ENCODE assay signal across 9 cellular contexts in genomic region chr3:30779686-30780287, GRCh38.
DNase-seq lines count a peak whose midpoint lies in the region; ATAC-seq and TF ChIP-seq lines count a peak whose summit lies in the region.
"Had no signal": no experiment of that assay in that cellular context is flagged by ENCODE, and none has a peak within 500 bp of the region (broad histone marks: within the 10 kb centered on the region; RNA-seq: fewer than 3 reads in every experiment).

No MANE protein-coding gene starts in this region.

- H3K9me3 ChIP-seq in OCI-LY7 (ENCODE audit: low read length) = no peaks in the 10 kb centered on the region

- no peaks in the 10 kb centered on the region for H3K9me2 ChIP-seq in OCI-LY7 (ENCODE audit: insufficient read depth, low read length)

- POLR2A ChIA-PET in OCI-LY7 (lab: Charles Lee) = no interaction called here

- H3K4me3 Mint-ChIP-seq in activated T-cell treated with anti-CD3 and anti-CD28 coated beads, Interleukin-2, amount 50 U/mL, for 4 hours = no peak overlapping the region
- H3K4me3 Mint-ChIP-seq: central memory CD8-positive, alpha-beta T cell had no signal

- H3K79me2 ChIP-seq in OCI-LY7 (ENCODE audit: insufficient read depth, low read depth, low read length) = no peaks in the 10 kb centered on the region

- no peak overlapping the region for H2AFZ ChIP-seq in OCI-LY7 (ENCODE audit: low read length)

- H3K27ac ChIP-seq in OCI-LY7 (ENCODE audit: low read depth, low read length, poor library complexity, severe bottlenecking) = no peak overlapping the region

- H3K4me2 ChIP-seq in OCI-LY7 (ENCODE audit: low read length) = no peak overlapping the region

- CTCF ChIA-PET in OCI-LY7 (lab: Charles Lee; ENCODE audit: unreplicated experiment) = no interaction called here

- no peak overlapping the region for H3K4me3 ChIP-seq in OCI-LY7 (ENCODE audit: low read depth, low read length, poor library complexity, severe bottlenecking)

- no peak for ATAC-seq in activated T-cell treated with anti-CD3 and anti-CD28 coated beads, Interleukin-2, amount 50 U/mL, for 4 hours
- ATAC-seq in GM18873 (IDR thresholded peaks at IDR 0.05; ENCODE audit: low FRiP score, unreplicated experiment) = no peak

- DNase-seq in stimulated activated CD4-positive, alpha-beta T cell treated with anti-CD3 and anti-CD28 coated beads, Interleukin-15, amount 100 ng/mL, for 24 hours = peak; percentile 16
- DNase-seq in stimulated activated CD4-positive, alpha-beta T cell treated with anti-CD3 and anti-CD28 coated beads, Interleukin-2, amount 100 ng/mL, for 24 hours = no peak
- DNase-seq in OCI-LY7 (ENCODE audit: low spot score) (peak; percentile 24), fibroblast of peridontal ligament (ENCODE audit: extremely low read depth) (peak; percentile 56), cerebellum (ENCODE audit: low spot score) (no peak), superior temporal gyrus (ENCODE audit: extremely low spot score) (no peak)
- DNase-seq in activated T-cell treated with anti-CD3 and anti-CD28 coated beads, Interleukin-2, amount 50 U/mL, for 4 hours = no peak

- H3K36me3 ChIP-seq in OCI-LY7 (ENCODE audit: insufficient read depth, low read length) = no peaks in the 10 kb centered on the region

- H3K9me3 Mint-ChIP-seq in activated T-cell treated with anti-CD3 and anti-CD28 coated beads, Interleukin-2, amount 50 U/mL, for 4 hours = no peaks in the 10 kb centered on the region
- H3K9me3 Mint-ChIP-seq: central memory CD8-positive, alpha-beta T cell had no signal

- H3K27me3 Mint-ChIP-seq in activated T-cell treated with anti-CD3 and anti-CD28 coated beads, Interleukin-2, amount 50 U/mL, for 4 hours (ENCODE audit: low read depth) = peaks cover 2% of the 10 kb centered on the region

- intact Hi-C loops in OCI-LY7 (cut with micrococcal nuclease; ENCODE audit: unreplicated experiment) = no loop called here

- peak; percentile 76 for TF ChIP-seq CTCF in OCI-LY7 (conservative IDR thresholded peaks at IDR 0.05; ENCODE audit: low read length)

- no peaks in the 10 kb centered on the region for H3K36me3 Mint-ChIP-seq in activated T-cell treated with anti-CD3 and anti-CD28 coated beads, Interleukin-2, amount 50 U/mL, for 4 hours (ENCODE audit: insufficient read depth)

- BruUV-seq in OCI-LY7 (replicated peaks; lab: Mats Ljungman, UMichigan) = no TSS peak

- H3K4me1 Mint-ChIP-seq in activated T-cell treated with anti-CD3 and anti-CD28 coated beads, Interleukin-2, amount 50 U/mL, for 4 hours (ENCODE audit: low read depth) = no peaks in the 10 kb centered on the region
- H3K4me1 Mint-ChIP-seq: central memory CD8-positive, alpha-beta T cell had no signal

- no peaks in the 10 kb centered on the region for H4K20me1 ChIP-seq in OCI-LY7 (ENCODE audit: insufficient read depth, low read length)

- H3K4me1 ChIP-seq in OCI-LY7 (ENCODE audit: insufficient read depth, low read length, poor library complexity, severe bottlenecking) = no peaks in the 10 kb centered on the region

Comparison
In these comparisons a context has a peak if more than half of its experiments do, and no peak if none do; other contexts are left out.
1. DNase-seq: peak in stimulated activated CD4-positive, alpha-beta T cell treated with anti-CD3 and anti-CD28 coated beads, Interleukin-15, amount 100 ng/mL, for 24 hours (single experiment), OCI-LY7 (single experiment) and fibroblast of peridontal ligament (single experiment); none in stimulated activated CD4-positive, alpha-beta T cell treated with anti-CD3 and anti-CD28 coated beads, Interleukin-2, amount 100 ng/mL, for 24 hours (0 of 2), cerebellum (single experiment), superior temporal gyrus (single experiment) and activated T-cell treated with anti-CD3 and anti-CD28 coated beads, Interleukin-2, amount 50 U/mL, for 4 hours (single experiment).